In the genomic region with DNA sequence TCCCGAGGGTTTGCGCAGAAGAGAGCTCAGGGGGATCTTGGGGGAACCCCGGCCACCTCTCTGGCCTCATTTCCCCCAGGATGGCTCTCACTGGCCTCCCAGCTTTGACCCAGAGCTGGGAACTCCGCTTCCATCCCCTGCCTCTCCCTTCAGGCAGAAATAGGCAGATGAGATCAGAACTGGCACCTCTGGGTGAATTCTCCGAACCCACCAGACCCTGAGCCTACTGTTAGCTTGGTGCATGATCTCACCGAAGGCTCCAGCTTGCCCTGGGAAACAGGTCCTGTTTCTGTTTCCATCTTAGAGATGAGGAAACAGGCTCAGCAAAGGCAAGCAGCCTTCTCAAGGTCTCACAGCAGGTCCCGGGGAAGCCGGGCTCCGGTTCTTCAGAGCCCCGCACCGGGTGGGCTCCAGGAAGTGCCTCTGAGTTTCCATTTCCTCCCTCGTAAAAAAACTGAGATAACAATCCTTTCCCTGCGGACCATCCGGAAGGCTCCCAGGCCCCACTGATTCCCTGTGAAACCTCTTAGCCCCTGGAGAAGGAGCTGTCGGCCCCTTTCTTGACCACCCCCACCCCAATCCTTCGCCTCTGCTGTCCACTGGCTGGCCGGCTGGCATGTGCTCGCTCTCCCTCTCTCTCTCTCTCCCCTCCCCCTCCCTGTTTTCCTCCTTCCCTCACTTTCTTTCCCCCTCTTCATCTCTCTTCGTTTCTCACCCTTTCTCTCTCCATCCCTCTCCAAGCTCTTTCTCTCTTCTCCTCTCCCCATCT, we compare ENCODE assay signal across 8 cellular contexts. TPM values are rescaled to one million over a fixed set of nuclear protein-coding genes. Genes with fewer than 3 reads are reported as not detected.
A peak's percentile ranks its signal among the peaks of the same experiment; 100 is the strongest.
DNase-seq lines count a peak whose midpoint lies in the region; ATAC-seq and TF ChIP-seq lines count a peak whose summit lies in the region.

No MANE protein-coding gene starts in this region.

- WGBS in HUES64 = under 1% methylated on average over 19 of the region's 19 CpGs
- 1% methylated on average over 19 of the region's 19 CpGs for WGBS in mesodermal cell (ENCODE audit: insufficient coverage in 2 of 2), 2 experiments

- no peak for DNase-seq in AG04449 (ENCODE audit: low read depth, low spot score)
- peak; percentile 85 for DNase-seq in coronary artery (ENCODE audit: low spot score)
- no peak for DNase-seq in OCI-M2 (lab: John Stamatoyannopoulos, UW; ENCODE audit: unreplicated experiment)
- DNase-seq in NCI-H1048 (lab: John Stamatoyannopoulos, UW) = no peak
- DNase-seq in NCI-H2107 treated with DMSO at 0.1 percent for 48 hours (lab: John Stamatoyannopoulos, UW; ENCODE audit: unreplicated experiment) = no peak

- H3K9me3 ChIP-seq in HUES64 (ENCODE audit: insufficient read depth, low read depth, low read length) (no peaks in the 10 kb centered on the region), mesodermal cell (ENCODE audit: control insufficient read depth, low read length) (no peaks in the 10 kb centered on the region)

- H3K27me3 ChIP-seq in HUES64 (ENCODE audit: insufficient read depth, low read length) = peaks cover 3% of the 10 kb centered on the region; the same call in 1 of the 2 replicates

- peak overlapping the region; percentile 96 for H3K9ac ChIP-seq in HUES64 (ENCODE audit: low read depth, low read length)

- POLR2A ChIA-PET in AG04449 (lab: Yijun Ruan, JAX) = no interaction called here

- H3K27ac ChIP-seq in HUES64 (ENCODE audit: low read depth, low read length) (peak overlapping the region; percentile 100), coronary artery (peak overlapping the region; percentile 95 to 96), mesodermal cell (ENCODE audit: low read depth, low read length, severe bottlenecking) (peak overlapping the region; percentile 99)

- 0 out of 2 replicates have a peak, but pooled peaks cover 5% of the 10 kb centered on the region for H3K36me3 ChIP-seq in HUES64 (ENCODE audit: insufficient read depth, low read length)
- peaks cover 32% of the 10 kb centered on the region for H3K36me3 ChIP-seq in mesodermal cell (ENCODE audit: control insufficient read depth, insufficient read depth, low read length)

- TF ChIP-seq CTCF in AG04449 (IDR thresholded peaks at IDR 0.05; ENCODE audit: insufficient read depth, low read length, missing control alignments) (no peak), coronary artery (IDR thresholded peaks at IDR 0.05) (no peak)

- H3K4me3 ChIP-seq in AG04449 (ENCODE audit: low read depth, low read length) (peak overlapping the region; percentile 89), HUES64 (ENCODE audit: low read length) (peak overlapping the region; percentile 84), coronary artery (peak overlapping the region; percentile 92), mesodermal cell (ENCODE audit: extremely low read depth, insufficient read depth, low read length, poor library complexity, severe bottlenecking) (peak overlapping the region; percentile 95)

- no peak for ATAC-seq in HG02938 (IDR thresholded peaks at IDR 0.05; ENCODE audit: unreplicated experiment)

- CTCF ChIA-PET in AG04449 (lab: Yijun Ruan, JAX) = interaction anchor here (0.7 to 6.7 kb wide), 6 partner anchors 23 to 277 kb away, joined by 3 to 50 read pairs (median 6); partner anchors contain the start of gene BCAM

- H3K4me1 ChIP-seq in HUES64 (ENCODE audit: insufficient read depth, low read length) (peaks cover 12% of the 10 kb centered on the region; the same call in 1 of the 2 replicates), mesodermal cell (ENCODE audit: control insufficient read depth, insufficient read depth, low read length, poor library complexity, severe bottlenecking) (peaks cover 29% of the 10 kb centered on the region)

RNA-seq across cellular contexts. Expression of gene NECTIN2, which starts 2.1 kb away (rescaled TPM):
- polyA plus RNA-seq in HUES64 (2013, experiment 1 of 2) = 104 TPM
- polyA plus RNA-seq in HUES64 (2013, experiment 2 of 2) = 113 TPM
- 251 TPM for polyA plus RNA-seq in mesodermal cell (2013, experiment 1 of 2)
- 201 TPM for polyA plus RNA-seq in mesodermal cell (2013, experiment 2 of 2)

RNA-seq across cellular contexts. Expression of gene BCAM, which starts 39.3 kb away (rescaled TPM):
- 30.2 TPM for polyA plus RNA-seq in HUES64 (2013, experiment 1 of 2)
- polyA plus RNA-seq in HUES64 (2013, experiment 2 of 2) = 39.3 TPM
- polyA plus RNA-seq in mesodermal cell (2013, experiment 1 of 2) = 18.1 TPM
- 14.9 TPM for polyA plus RNA-seq in mesodermal cell (2013, experiment 2 of 2)

RNA-seq across cellular contexts. Expression of gene TOMM40, which starts 42.8 kb away (rescaled TPM):
- 123 TPM for polyA plus RNA-seq in HUES64 (2013, experiment 1 of 2)
- polyA plus RNA-seq in HUES64 (2013, experiment 2 of 2) = 106 TPM
- 60.5 TPM for polyA plus RNA-seq in mesodermal cell (2013, experiment 1 of 2)
- polyA plus RNA-seq in mesodermal cell (2013, experiment 2 of 2) = 48.4 TPM

RNA-seq across cellular contexts. Expression of gene APOE, which starts 57.4 kb away (rescaled TPM):
- polyA plus RNA-seq in HUES64 (2013, experiment 1 of 2) = 379 TPM
- 368 TPM for polyA plus RNA-seq in HUES64 (2013, experiment 2 of 2)
- polyA plus RNA-seq in mesodermal cell (2013, experiment 1 of 2) = 395 TPM
- 321 TPM for polyA plus RNA-seq in mesodermal cell (2013, experiment 2 of 2)
